ENCODE assay signal across 18 cellular contexts in genomic region chrX:41890026-41890423, GRCh38. TPM values are rescaled to one million over a fixed set of nuclear protein-coding genes. Genes with fewer than 3 reads are reported as not detected.
DNase-seq lines count a peak whose midpoint lies in the region; ATAC-seq and TF ChIP-seq lines count a peak whose summit lies in the region.
"Had no signal": no experiment of that assay in that cellular context is flagged by ENCODE, and none has a peak within 500 bp of the region (broad histone marks: within the 10 kb centered on the region; RNA-seq: fewer than 3 reads in every experiment).

No MANE protein-coding gene starts in this region.

- TF ChIP-seq RAD21 in HCT116 (IDR thresholded peaks at IDR 0.05; ENCODE audit: low read depth) = no peak

- DNase-seq in HCT116 (ENCODE audit: low read depth, low spot score) (no peak), body of pancreas (no peak), mesenteric fat pad (ENCODE audit: low spot score) (no peak)
- no peak for DNase-seq in T-helper 2 cell treated with Interferon-gamma antibody and Interleukin-4, amounts not matched to agents 5 μg/mL and 100 μg/mL, for 36 hours (ENCODE audit: low spot score)
- DNase-seq: CD8-positive, alpha-beta memory T cell; COR-L47; DMS153; DMS79 treated with DMSO at 0.1 percent for 48 hours; GF-D8 had no signal

- no peak for ATAC-seq in HCT116
- no peak for ATAC-seq in body of pancreas
- ATAC-seq in HG03045 (IDR thresholded peaks at IDR 0.05; ENCODE audit: unreplicated experiment) = no peak
- ATAC-seq in HG03520 (IDR thresholded peaks at IDR 0.05; ENCODE audit: unreplicated experiment) = no peak
- ATAC-seq: GM23338, K562 had no signal

- POLR2A ChIA-PET in HCT116 (lab: Charles Lee) = no interaction called here

- H3K9me3 ChIP-seq in HCT116 (ENCODE audit: control insufficient read depth in 1 of 2, insufficient read depth in 1 of 2, low read depth in 1 of 2, low read length in 2 of 2) = no peaks in the 10 kb centered on the region
- H3K9me3 ChIP-seq in body of pancreas = no peaks in the 10 kb centered on the region

- H3K4me2 ChIP-seq in HCT116 (ENCODE audit: low read length) = peak overlapping the region; percentile 35; the same call in 1 of the 2 replicates
- H3K4me2 ChIP-seq: BLaER1 treated with 17β-estradiol and CSF1 and Interleukin-3, amounts not matched to agents 10 nM and 100 nM; GM23338 had no signal

- no TSS peak for BruUV-seq in HCT116 (replicated peaks; lab: Mats Ljungman, UMichigan)

- no peak for TF ChIP-seq CTCF in HCT116 (IDR thresholded peaks at IDR 0.05 in 2 of 3, conservative IDR thresholded peaks at IDR 0.05 in 1 of 3; ENCODE audit: borderline replicate concordance in 1 of 3, insufficient read depth in 1 of 3, low read depth in 2 of 3, low read length in 2 of 3)
- TF ChIP-seq CTCF in body of pancreas (IDR thresholded peaks at IDR 0.05) = no peak

- H2AFZ ChIP-seq in ACC112 (ENCODE audit: low read length, unreplicated experiment) (no peak overlapping the region), HCT116 (ENCODE audit: low read depth, low read length, poor library complexity, severe bottlenecking) (no peak overlapping the region)
- H2AFZ ChIP-seq: GM23338 had no signal

- no peaks in the 10 kb centered on the region for H3K27me3 Mint-ChIP-seq in T-helper 2 cell treated with Interferon-gamma antibody and Interleukin-4, amounts not matched to agents 5 μg/mL and 100 μg/mL, for 36 hours (ENCODE audit: low read depth)
- H3K27me3 Mint-ChIP-seq: B cell; CD8-positive, alpha-beta memory T cell had no signal

- CTCF ChIA-PET in HCT116 (lab: Charles Lee) = no interaction called here

- H3K36me3 Mint-ChIP-seq in T-helper 2 cell treated with Interferon-gamma antibody and Interleukin-4, amounts not matched to agents 5 μg/mL and 100 μg/mL, for 36 hours (ENCODE audit: low read depth) = peaks cover 31% of the 10 kb centered on the region

- RAD21 ChIA-PET in HCT116 (lab: Charles Lee; ENCODE audit: low non-redundant PET in 1 of 2, low total read pairs in 2 of 2, uncharacterized antibody in 2 of 2, unreplicated experiment in 2 of 2) = no interaction called here

- no peaks in the 10 kb centered on the region for H4K20me1 ChIP-seq in HCT116 (ENCODE audit: insufficient read depth)

- H3K9me3 Mint-ChIP-seq in T-helper 2 cell treated with Interferon-gamma antibody and Interleukin-4, amounts not matched to agents 5 μg/mL and 100 μg/mL, for 36 hours = peaks cover 4% of the 10 kb centered on the region
- H3K9me3 Mint-ChIP-seq: GM23338, HFFc6 had no signal

- H3K27me3 ChIP-seq in ACC112 (ENCODE audit: insufficient read depth, low read length) = no peaks in the 10 kb centered on the region
- H3K27me3 ChIP-seq in HCT116 (ENCODE audit: insufficient read depth, low read length) = no peaks in the 10 kb centered on the region
- no peaks in the 10 kb centered on the region for H3K27me3 ChIP-seq in body of pancreas

- H3K27ac Mint-ChIP-seq in T-helper 2 cell treated with Interferon-gamma antibody and Interleukin-4, amounts not matched to agents 5 μg/mL and 100 μg/mL, for 36 hours = no peak overlapping the region
- H3K27ac Mint-ChIP-seq: B cell, GM23338, HFFc6 had no signal

- no peaks in the 10 kb centered on the region for H3K9me2 ChIP-seq in HCT116 (ENCODE audit: insufficient read depth)

- H3K9ac ChIP-seq in HCT116 (ENCODE audit: low read length) = no peak overlapping the region
- H3K9ac ChIP-seq: BLaER1 treated with 17β-estradiol and CSF1 and Interleukin-3, amounts not matched to agents 10 nM and 100 nM had no signal

- H3K4me3 ChIP-seq in ACC112 (ENCODE audit: low read depth, low read length) (no peak overlapping the region), HCT116 (replicated peaks in 1 of 2; ENCODE audit: low read depth in 1 of 2, low read length in 2 of 2) (no peak overlapping the region; a peak in 1 of 4 replicates), body of pancreas (no peak overlapping the region)
- H3K4me3 ChIP-seq: BLaER1 treated with 17β-estradiol and CSF1 and Interleukin-3, amounts not matched to agents 10 nM and 100 nM; GM23338; K562 had no signal

- H3K4me1 Mint-ChIP-seq in T-helper 2 cell treated with Interferon-gamma antibody and Interleukin-4, amounts not matched to agents 5 μg/mL and 100 μg/mL, for 36 hours (ENCODE audit: low read depth) = no peaks in the 10 kb centered on the region

- TF ChIP-seq POLR2A in HCT116 (IDR thresholded peaks at IDR 0.05; ENCODE audit: borderline replicate concordance, extremely low read depth, insufficient read depth, insufficient read length) (no peak), body of pancreas (IDR thresholded peaks at IDR 0.05) (no peak)

- no peaks in the 10 kb centered on the region for H3K79me2 ChIP-seq in ACC112 (ENCODE audit: control insufficient read depth, insufficient read depth, low read length, unreplicated experiment)
- H3K79me2 ChIP-seq in HCT116 (ENCODE audit: insufficient read depth, low read length) = 0 out of 2 replicates have a peak, but pooled peaks cover 12% of the 10 kb centered on the region

- H3K36me3 ChIP-seq in ACC112 (ENCODE audit: insufficient read depth, low read length) = no peaks in the 10 kb centered on the region
- no peaks in the 10 kb centered on the region for H3K36me3 ChIP-seq in HCT116 (ENCODE audit: control insufficient read depth in 1 of 2, insufficient read depth in 2 of 2, low read length in 2 of 2)
- no peaks in the 10 kb centered on the region for H3K36me3 ChIP-seq in body of pancreas (replicated peaks in 1 of 2; ENCODE audit: insufficient read depth in 1 of 2, low read depth in 2 of 2)

- H3K27ac ChIP-seq in ACC112 (ENCODE audit: low read depth, low read length) (0 out of 2 replicates have a peak overlapping the region, but pooled peaks have one; percentile 55), HCT116 (ENCODE audit: low read depth, low read length) (peak overlapping the region; percentile 58; the same call in 1 of the 2 replicates), body of pancreas (peak overlapping the region; percentile 6 to 65 (median 51))
- H3K27ac ChIP-seq: BLaER1 treated with 17β-estradiol and CSF1 and Interleukin-3, amounts not matched to agents 10 nM and 100 nM; HL-60 had no signal

- WGBS in body of pancreas, 2 donors = 33 to 42% methylated on average over 1 of the region's 1 CpG

- H3K4me3 Mint-ChIP-seq in T-helper 2 cell treated with Interferon-gamma antibody and Interleukin-4, amounts not matched to agents 5 μg/mL and 100 μg/mL, for 36 hours = no peak overlapping the region
- H3K4me3 Mint-ChIP-seq: B cell; CD8-positive, alpha-beta memory T cell; GM23338; HFFc6 had no signal

- intact Hi-C loops in HCT116 (cut with micrococcal nuclease) (no loop called here), body of pancreas (cut with DNase I) (no loop called here)

- H3K4me1 ChIP-seq in ACC112 (ENCODE audit: control insufficient read depth, insufficient read depth, low read length, unreplicated experiment) (peaks cover 4% of the 10 kb centered on the region), HCT116 (ENCODE audit: control insufficient read depth in 1 of 2, insufficient read depth in 2 of 2, low read length in 2 of 2) (peaks cover 8 to 18% of the 10 kb centered on the region in 2 experiments), body of pancreas (peaks cover 16% of the 10 kb centered on the region)
- H3K4me1 ChIP-seq: BLaER1 treated with 17β-estradiol and CSF1 and Interleukin-3, amounts not matched to agents 10 nM and 100 nM had no signal

TF ChIP-seq in HCT116, 20 proteins besides CTCF, POLR2A, EP300 and RAD21:
- TF ChIP-seq ZBTB33 (IDR thresholded peaks at IDR 0.05; ENCODE audit: extremely low read depth, insufficient replicate concordance, low read length) (no peak), ZNF274 (IDR thresholded peaks at IDR 0.05; ENCODE audit: low read depth, low read length) (no peak), ATF3 (IDR thresholded peaks at IDR 0.05) (no peak), YY1 (IDR thresholded peaks at IDR 0.05; ENCODE audit: extremely low read depth, insufficient replicate concordance, low read depth, low read length) (no peak), FOSL1 (IDR thresholded peaks at IDR 0.05; ENCODE audit: low read depth) (no peak), SP1 (IDR thresholded peaks at IDR 0.05; ENCODE audit: low read depth) (no peak), CEBPB (IDR thresholded peaks at IDR 0.05; ENCODE audit: low read depth) (no peak), EGR1 (IDR thresholded peaks at IDR 0.05; ENCODE audit: low read depth) (no peak), MAX (IDR thresholded peaks at IDR 0.05) (no peak), POLR2AphosphoS5 (IDR thresholded peaks at IDR 0.05; ENCODE audit: low read depth, low read length) (no peak), SIN3A (IDR thresholded peaks at IDR 0.05; ENCODE audit: low read depth) (no peak), ELF1 (IDR thresholded peaks at IDR 0.05; ENCODE audit: borderline replicate concordance, low read depth) (no peak)

RNA-seq across cellular contexts. Expression of gene CASK, which starts 33.3 kb away (rescaled TPM):
- 39.0 TPM for total RNA-seq in HCT116 (2021; ENCODE audit: unreplicated experiment)
- polyA plus RNA-seq in HCT116 (2012) = 26.4 and 27.8 TPM in 2 replicates
- total RNA-seq in body of pancreas = 10 to 100 TPM; 22.3 to 27.4 TPM
- total RNA-seq in mesenteric fat pad = 30.2 TPM
